ENCODE assay signal across 21 cellular contexts in the genomic region with DNA sequence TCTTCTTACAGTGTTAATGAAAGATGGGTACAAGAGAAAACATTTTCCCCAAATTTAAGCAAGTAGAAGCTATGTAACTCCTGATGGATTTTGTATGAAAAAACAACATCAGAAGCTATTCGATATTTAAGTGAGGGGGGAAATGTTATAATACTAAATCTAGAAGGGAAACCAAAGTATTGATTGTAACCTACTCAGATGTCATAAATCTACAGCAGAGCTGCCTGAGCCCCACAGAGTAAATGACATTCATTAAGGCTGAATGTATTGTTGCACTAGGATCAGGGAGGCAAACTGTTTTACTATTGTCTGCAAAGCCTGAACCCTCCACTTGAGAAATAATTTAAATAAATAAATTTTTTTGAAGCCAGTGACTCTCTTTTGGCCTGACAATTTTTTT. TPM values are rescaled to one million over a fixed set of nuclear protein-coding genes. Genes with fewer than 3 reads are reported as not detected.
DNase-seq lines count a peak whose midpoint lies in the region; ATAC-seq, FAIRE-seq and TF ChIP-seq lines count a peak whose summit lies in the region.
"Had no signal": no experiment of that assay in that cellular context is flagged by ENCODE, and none has a peak within 500 bp of the region (broad histone marks: within the 10 kb centered on the region; RNA-seq: fewer than 3 reads in every experiment).

No MANE protein-coding gene starts in this region.

- DNase-seq in DMS153 treated with DMSO at 0.1 percent for 48 hours (lab: John Stamatoyannopoulos, UW; ENCODE audit: unreplicated experiment) (peak; percentile 75), DMS153 (lab: John Stamatoyannopoulos, UW) (no peak), NCI-H2107 treated with DMSO at 0.1 percent for 48 hours (lab: John Stamatoyannopoulos, UW; ENCODE audit: unreplicated experiment) (peak; percentile 65), neural progenitor cell (ENCODE audit: low spot score) (no peak), HepG2 (ENCODE audit: low spot score) (no peak)
- DNase-seq: AML-193; Caco-2; CD4-positive, alpha-beta T cell; DMS79 treated with DMSO at 0.1 percent for 48 hours; GF-D8; HFFc6 had no signal

- H3K27me3 Mint-ChIP-seq in neural progenitor cell (ENCODE audit: insufficient read depth, low read depth) = peaks cover 3% of the 10 kb centered on the region
- H3K27me3 Mint-ChIP-seq: CD4-positive, alpha-beta T cell had no signal

- H3F3A ChIP-seq in neural progenitor cell (ENCODE audit: low read depth) = peaks cover 7% of the 10 kb centered on the region

- BruUV-seq in HepG2 (replicated peaks; lab: Mats Ljungman, UMichigan) = no TSS peak

- no peak for TF ChIP-seq CTCF in HEK293 (tag by site-specific recombination; IDR thresholded peaks at IDR 0.05)
- TF ChIP-seq CTCF in neural progenitor cell (IDR thresholded peaks at IDR 0.05) = no peak
- no peak for TF ChIP-seq CTCF in HepG2 (CRISPR knock-in tag; IDR thresholded peaks at IDR 0.05)

- H2AFZ ChIP-seq in neural progenitor cell (replicated peaks) (no peak overlapping the region), HepG2 (ENCODE audit: low read length) (no peak overlapping the region)

- no peak for TF ChIP-seq POLR2A in HepG2 (IDR thresholded peaks at IDR 0.05; ENCODE audit: insufficient read depth in 1 of 2, low read depth in 2 of 2, low read length in 2 of 2)

- H3K36me3 Mint-ChIP-seq in neural progenitor cell = peaks cover 19% of the 10 kb centered on the region

- no peak for ATAC-seq in SK-N-SH treated with all-trans-retinoic acid at 6 μM for 48 hours
- no peak for ATAC-seq in HepG2
- no peak for ATAC-seq in HG03135 (IDR thresholded peaks at IDR 0.05; ENCODE audit: unreplicated experiment)
- ATAC-seq: A549 had no signal

- no peak overlapping the region for H3K9ac ChIP-seq in neural progenitor cell
- no peak overlapping the region for H3K9ac ChIP-seq in HepG2 (ENCODE audit: insufficient read depth, low read depth, low read length)

- H3K4me1 Mint-ChIP-seq in neural progenitor cell = peaks cover 5% of the 10 kb centered on the region

- TF ChIP-seq EP300 in HepG2 (IDR thresholded peaks at IDR 0.05; ENCODE audit: low read depth in 2 of 2, low read length in 2 of 2) (no peak), HepG2 (CRISPR knock-in tag; IDR thresholded peaks at IDR 0.05; ENCODE audit: borderline replicate concordance) (no peak)

- H3K4me3 ChIP-seq in HEK293 (ENCODE audit: low read depth, low read length) = no peak overlapping the region
- H3K4me3 ChIP-seq in neural progenitor cell = no peak overlapping the region
- H3K4me3 ChIP-seq in HepG2 (replicated peaks in 1 of 3; ENCODE audit: insufficient read depth in 1 of 3, low read depth in 2 of 3, low read length in 3 of 3) = no peak overlapping the region
- H3K4me3 ChIP-seq: A549, HAP-1 had no signal

- CTCF ChIA-PET in HEK293 (lab: Yijun Ruan, JAX) = interaction anchor here (0.6 to 1.1 kb wide), 2 partner anchors 20 to 158 kb away, joined by 3 read pairs; no protein-coding TSS in a partner anchor
- CTCF ChIA-PET in HepG2 (lab: Yijun Ruan, JAX; ENCODE audit: low intra/inter-chr PET ratio, low total read pairs) = no interaction called here

- POLR2A ChIA-PET in HEK293 (lab: Yijun Ruan, JAX) = no interaction called here
- POLR2A ChIA-PET in HepG2 (lab: Yijun Ruan, JAX) = no interaction called here

- H3K27me3 ChIP-seq in neural progenitor cell (no peaks in the 10 kb centered on the region), HepG2 (ENCODE audit: control insufficient read depth in 1 of 2, insufficient read depth in 2 of 2, low read length in 2 of 2) (no peaks in the 10 kb centered on the region)

- intact Hi-C loops in HepG2 (cut with micrococcal nuclease; ENCODE audit: unreplicated experiment) = no loop called here

- H3K36me3 ChIP-seq in HEK293 (ENCODE audit: control insufficient read depth in 2 of 2, insufficient read depth in 1 of 2, low read length in 2 of 2) (no peaks in the 10 kb centered on the region; a peak in 1 of 3 replicates), neural progenitor cell (no peaks in the 10 kb centered on the region), HepG2 (replicated peaks in 1 of 2; ENCODE audit: control insufficient read depth in 1 of 2, insufficient read depth in 2 of 2, low read length in 2 of 2) (no peaks in the 10 kb centered on the region)
- H3K36me3 ChIP-seq: HAP-1 had no signal

- H3K4me2 ChIP-seq in neural progenitor cell (peak overlapping the region; percentile 22), HepG2 (ENCODE audit: low read depth, low read length) (no peak overlapping the region)
- H3K4me2 ChIP-seq: A549 had no signal

- H4K20me1 ChIP-seq in neural progenitor cell (ENCODE audit: low read depth) = peaks cover 13% of the 10 kb centered on the region
- H4K20me1 ChIP-seq in HepG2 (ENCODE audit: insufficient read depth, low read length) = no peaks in the 10 kb centered on the region

- peaks cover 7% of the 10 kb centered on the region for H3K9me3 Mint-ChIP-seq in neural progenitor cell
- H3K9me3 Mint-ChIP-seq: HFFc6 had no signal

- H3K27ac ChIP-seq in HEK293 (ENCODE audit: extremely low read depth, low read depth, low read length) (no peak overlapping the region), neural progenitor cell (no peak overlapping the region), HepG2 (ENCODE audit: extremely low read length, insufficient read depth, low read length) (no peak overlapping the region)
- H3K27ac ChIP-seq: 22Rv1, A549, C4-2B had no signal

- H3K27ac Mint-ChIP-seq in neural progenitor cell = no peak overlapping the region
- H3K27ac Mint-ChIP-seq: CD4-positive, alpha-beta T cell; HFFc6 had no signal

- in situ Hi-C loops in HepG2 (cut with HindIII; ENCODE audit: extremely low pct_ligation_motif_present, low pct_unique_long_range_greater_than_20kb) = no loop called here

- H3K79me2 ChIP-seq in neural progenitor cell (ENCODE audit: low read depth) = peaks cover 4% of the 10 kb centered on the region
- no peaks in the 10 kb centered on the region for H3K79me2 ChIP-seq in HepG2 (ENCODE audit: insufficient read depth, low read length)

- no peak for FAIRE-seq in HepG2 (lab: Jason Lieb, UNC)
- FAIRE-seq: A549, D721Med, H1 had no signal

- H3K4me3 Mint-ChIP-seq in neural progenitor cell = no peak overlapping the region
- H3K4me3 Mint-ChIP-seq: CD4-positive, alpha-beta T cell; HFFc6 had no signal

- 77% methylated on average over 1 of the region's 1 CpG for WGBS in HepG2 (ENCODE audit: low lambda C conversion rate)

- H3K4me1 ChIP-seq in HEK293 (ENCODE audit: control insufficient read depth, insufficient read depth, low read length) = peaks cover 16% of the 10 kb centered on the region
- H3K4me1 ChIP-seq in neural progenitor cell = peaks cover 12% of the 10 kb centered on the region
- H3K4me1 ChIP-seq in HepG2 (ENCODE audit: insufficient read depth, low read length) = no peaks in the 10 kb centered on the region
- H3K4me1 ChIP-seq: A549, HAP-1 had no signal

- no peaks in the 10 kb centered on the region for H3K9me3 ChIP-seq in HEK293 (ENCODE audit: control insufficient read depth, insufficient read depth, low read depth, low read length)
- H3K9me3 ChIP-seq in neural progenitor cell (ENCODE audit: low read depth) = no peaks in the 10 kb centered on the region
- no peaks in the 10 kb centered on the region for H3K9me3 ChIP-seq in HepG2 (ENCODE audit: low read length)
- H3K9me3 ChIP-seq: A549, Caco-2, HAP-1 had no signal

- no peak for TF ChIP-seq RAD21 in HepG2 (CRISPR knock-in tag; IDR thresholded peaks at IDR 0.05)

RNA-seq across cellular contexts. Expression of gene ANKRD6, which starts 19.3 kb away (rescaled TPM):
- total RNA-seq in neural progenitor cell (ENCODE audit: low replicate concordance) (36.3 and 45.0 TPM in 2 replicates), HepG2 (2016; rRNA removed; fragmentation: Illumina TruSeq; extraction: Trizol) (0.13 and 0.18 TPM in 2 replicates)
- not detected in 2 replicates for total RNA-seq in HepG2 (2016; cell fraction: cytosol; rRNA removed; fragmentation: Illumina TruSeq; extraction: Trizol; ENCODE audit: low read depth)
- 0.24 and 0.32 TPM in 2 replicates for total RNA-seq in HepG2 (2016; cell fraction: insoluble cytoplasmic fraction; rRNA removed; fragmentation: Illumina TruSeq; extraction: Trizol)
- 0.17 and 0.49 TPM in 2 replicates for total RNA-seq in HepG2 (2016; cell fraction: membrane; rRNA removed; fragmentation: Illumina TruSeq; extraction: Trizol)
- 0.41 TPM in 1 of 2 replicates, not detected in the other for total RNA-seq in HepG2 (2016; cell fraction: nucleus; rRNA removed; fragmentation: Illumina TruSeq; extraction: Trizol)
- 0.36 and 0.48 TPM in 2 replicates for polyA plus RNA-seq in HepG2 (2011; rRNA removed)
- 0.09 and 0.44 TPM in 2 replicates for polyA plus RNA-seq in HepG2 (2011; cell fraction: cytosol; rRNA removed)
- polyA plus RNA-seq in HepG2 (2011; cell fraction: nucleus; rRNA removed) = 0.34 and 0.47 TPM in 2 replicates
- polyA plus RNA-seq in HepG2 (2012) = 0.15 and 0.28 TPM in 2 replicates
- polyA plus RNA-seq in HepG2 (2016; cell fraction: cytosol; fragmentation: Illumina TruSeq; extraction: Trizol; ENCODE audit: low read depth) = 0.19 and 0.32 TPM in 2 replicates
- polyA plus RNA-seq in HepG2 (2016; cell fraction: insoluble cytoplasmic fraction; fragmentation: Illumina TruSeq; extraction: Trizol; ENCODE audit: low read depth) = 0.36 and 0.38 TPM in 2 replicates
- 0.35 and 0.37 TPM in 2 replicates for polyA plus RNA-seq in HepG2 (2016; cell fraction: membrane; fragmentation: Illumina TruSeq; extraction: Trizol; ENCODE audit: low read depth)
- 0.61 and 1.2 TPM in 2 replicates for polyA plus RNA-seq in HepG2 (2016; cell fraction: nucleus; fragmentation: Illumina TruSeq; extraction: Trizol; ENCODE audit: insufficient read depth, low read depth)
- 0.10 TPM in 1 of 2 replicates, not detected in the other for polyA minus RNA-seq in HepG2 (2011; rRNA and poly(A)+ RNA removed; ENCODE audit: low replicate concordance)
- not detected in 2 replicates for polyA minus RNA-seq in HepG2 (2011; cell fraction: cytosol; rRNA and poly(A)+ RNA removed)
- 0.25 and 0.26 TPM in 2 replicates for polyA minus RNA-seq in HepG2 (2011; cell fraction: nucleus; rRNA and poly(A)+ RNA removed)
- total RNA-seq: HFFc6 had no signal

RNA-seq across cellular contexts. Expression of gene RRAGD, which starts 40.2 kb away (rescaled TPM):
- total RNA-seq in neural progenitor cell (ENCODE audit: low replicate concordance) = 18.6 and 20.7 TPM in 2 replicates
- 0.35 and 0.39 TPM in 2 replicates for total RNA-seq in HepG2 (2016; rRNA removed; fragmentation: Illumina TruSeq; extraction: Trizol)
- 0.26 and 0.30 TPM in 2 replicates for total RNA-seq in HepG2 (2016; cell fraction: cytosol; rRNA removed; fragmentation: Illumina TruSeq; extraction: Trizol; ENCODE audit: low read depth)
- 0.30 and 0.63 TPM in 2 replicates for total RNA-seq in HepG2 (2016; cell fraction: insoluble cytoplasmic fraction; rRNA removed; fragmentation: Illumina TruSeq; extraction: Trizol)
- total RNA-seq in HepG2 (2016; cell fraction: membrane; rRNA removed; fragmentation: Illumina TruSeq; extraction: Trizol) = 0.69 and 1.1 TPM in 2 replicates
- 0.28 and 0.53 TPM in 2 replicates for total RNA-seq in HepG2 (2016; cell fraction: nucleus; rRNA removed; fragmentation: Illumina TruSeq; extraction: Trizol)
- polyA plus RNA-seq in HepG2 (2011; rRNA removed) = 0.53 and 0.57 TPM in 2 replicates
- polyA plus RNA-seq in HepG2 (2011; cell fraction: cytosol; rRNA removed) = 0.12 and 0.37 TPM in 2 replicates
- polyA plus RNA-seq in HepG2 (2011; cell fraction: nucleus; rRNA removed) = 0.05 and 0.06 TPM in 2 replicates
- 0.21 and 0.85 TPM in 2 replicates for polyA plus RNA-seq in HepG2 (2012)
- polyA plus RNA-seq in HepG2 (2016; cell fraction: cytosol; fragmentation: Illumina TruSeq; extraction: Trizol; ENCODE audit: low read depth) = 0.37 and 0.38 TPM in 2 replicates
- 0.17 and 0.53 TPM in 2 replicates for polyA plus RNA-seq in HepG2 (2016; cell fraction: insoluble cytoplasmic fraction; fragmentation: Illumina TruSeq; extraction: Trizol; ENCODE audit: low read depth)
- polyA plus RNA-seq in HepG2 (2016; cell fraction: membrane; fragmentation: Illumina TruSeq; extraction: Trizol; ENCODE audit: low read depth) = 0.69 and 0.86 TPM in 2 replicates
- 0.22 TPM in 1 of 2 replicates, not detected in the other for polyA plus RNA-seq in HepG2 (2016; cell fraction: nucleus; fragmentation: Illumina TruSeq; extraction: Trizol; ENCODE audit: insufficient read depth, low read depth)
- 0.26 TPM in 1 of 2 replicates, not detected in the other for polyA minus RNA-seq in HepG2 (2011; rRNA and poly(A)+ RNA removed; ENCODE audit: low replicate concordance)
- 0.62 and 1.3 TPM in 2 replicates for polyA minus RNA-seq in HepG2 (2011; cell fraction: cytosol; rRNA and poly(A)+ RNA removed)
- 0.12 and 0.13 TPM in 2 replicates for polyA minus RNA-seq in HepG2 (2011; cell fraction: nucleus; rRNA and poly(A)+ RNA removed)
- total RNA-seq: HFFc6 had no signal
- polyA plus RNA-seq: BJ had no signal

Comparison
In these comparisons a context has a peak if more than half of its experiments do, and no peak if none do; other contexts are left out.
1. DNase-seq: peak in DMS153 treated with DMSO at 0.1 percent for 48 hours (single experiment) and NCI-H2107 treated with DMSO at 0.1 percent for 48 hours (single experiment); none in DMS153 (single experiment), neural progenitor cell (single experiment) and HepG2 (single experiment).
2. RNA of gene ANKRD6, which starts 19.3 kb away (total RNA-seq): 36.3 to 45.0 TPM in neural progenitor cell; 0.13 to 0.49 TPM in HepG2; every median in the first group is over 10 times any median in the second.